ENCODE assay signal across 10 cellular contexts in the genomic region with DNA sequence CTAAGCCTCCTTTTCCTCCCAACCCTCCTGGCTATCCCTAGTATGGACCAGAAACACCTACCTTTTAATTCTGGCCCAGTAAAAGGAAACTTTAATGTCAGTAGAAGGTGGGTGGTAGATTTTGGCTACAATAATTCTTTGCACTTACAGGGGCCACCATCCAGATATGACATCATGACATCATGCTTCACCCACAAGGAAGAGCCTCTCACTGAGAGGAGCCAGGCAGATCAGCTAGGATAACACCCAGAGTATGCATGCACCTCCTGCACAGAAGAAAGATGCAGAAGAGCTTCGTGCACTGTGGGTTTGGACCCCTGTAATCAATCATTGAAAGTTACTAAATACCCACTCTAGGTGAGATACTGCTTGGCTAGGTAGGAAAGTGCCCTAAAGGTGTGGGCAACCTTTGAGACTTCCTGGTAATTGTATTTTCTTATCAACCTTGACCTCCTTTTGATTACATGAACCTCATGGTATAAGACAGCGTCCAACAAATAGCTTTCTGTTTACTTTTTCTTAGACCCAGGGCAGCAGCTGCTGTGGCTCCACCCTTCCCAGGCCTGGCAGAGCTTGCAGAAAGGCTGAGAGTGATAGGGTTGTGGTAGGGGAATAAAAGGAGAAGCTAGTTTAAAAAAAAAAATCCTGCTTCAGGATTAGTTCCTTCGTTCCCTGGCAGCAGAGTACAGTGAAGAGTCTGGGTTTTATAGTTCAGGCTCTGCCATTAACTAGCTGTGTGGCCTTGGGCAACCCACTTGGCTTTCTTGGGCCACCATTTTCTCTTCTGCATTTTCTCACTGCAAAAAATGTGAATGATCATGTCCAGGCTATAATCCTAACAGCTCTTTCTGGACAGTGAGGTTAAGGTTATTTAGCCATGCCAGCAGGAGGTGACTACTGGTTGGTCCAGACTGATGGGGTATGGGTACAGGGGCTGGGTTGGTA. TPM values are rescaled to one million over a fixed set of nuclear protein-coding genes. Genes with fewer than 3 reads are reported as not detected.
DNase-seq lines count a peak whose midpoint lies in the region; ATAC-seq and TF ChIP-seq lines count a peak whose summit lies in the region.
"Had no signal": no experiment of that assay in that cellular context is flagged by ENCODE, and none has a peak within 500 bp of the region (broad histone marks: within the 10 kb centered on the region; RNA-seq: fewer than 3 reads in every experiment).

No MANE protein-coding gene starts in this region.

- H3K36me3 ChIP-seq in upper lobe of right lung (no peaks in the 10 kb centered on the region), endodermal cell (ENCODE audit: control insufficient read depth, insufficient read depth, low read length) (no peaks in the 10 kb centered on the region)

- H3K27me3 ChIP-seq in upper lobe of right lung (no peaks in the 10 kb centered on the region), endodermal cell (ENCODE audit: control insufficient read depth, insufficient read depth, low read length, poor library complexity, severe bottlenecking) (no peaks in the 10 kb centered on the region)

- H3K27ac Mint-ChIP-seq in activated naive CD4-positive, alpha-beta T cell treated with anti-CD3 and anti-CD28 coated beads, Interleukin-2, amount 10 ng/mL, durations not matched to agents 7 days and 5 days, result peak overlapping the region; percentile 96
- no peak overlapping the region for H3K27ac Mint-ChIP-seq in endodermal cell

- peaks cover 72% of the 10 kb centered on the region for H3K36me3 Mint-ChIP-seq in activated naive CD4-positive, alpha-beta T cell treated with anti-CD3 and anti-CD28 coated beads, Interleukin-2, amount 10 ng/mL, durations not matched to agents 7 days and 5 days
- H3K36me3 Mint-ChIP-seq in endodermal cell (ENCODE audit: low read depth), result peaks cover 9% of the 10 kb centered on the region

- peak; percentile 34 for DNase-seq in activated naive CD4-positive, alpha-beta T cell treated with anti-CD3 and anti-CD28 coated beads, Interleukin-2, amount 10 ng/mL, durations not matched to agents 7 days and 5 days
- no peak for DNase-seq in activated naive CD4-positive, alpha-beta T cell treated with anti-CD3 and anti-CD28 coated beads, Interleukin-2, amount 50 U/mL, for 16 hours
- DNase-seq in UCSD-AML1 (lab: John Stamatoyannopoulos, UW; ENCODE audit: unreplicated experiment) (peak; percentile 32), left lobe of liver (ENCODE audit: low spot score) (peak; percentile 80), upper lobe of right lung (no peak), endodermal cell (no peak), A172 (ENCODE audit: low spot score) (no peak)
- no peak for DNase-seq in activated CD4-positive, alpha-beta T cell treated with anti-CD3 and anti-CD28 coated beads for 1 hour
- DNase-seq: hippocampal formation had no signal

- H3K9ac ChIP-seq in endodermal cell (ENCODE audit: extremely low read depth, low read length, poor library complexity, severe bottlenecking), result no peak overlapping the region

- H3K4me1 ChIP-seq in upper lobe of right lung (peaks cover 98% of the 10 kb centered on the region), endodermal cell (ENCODE audit: control insufficient read depth, insufficient read depth, low read length) (peaks cover 3% of the 10 kb centered on the region)

- WGBS in endodermal cell (ENCODE audit: insufficient coverage in 1 of 2, insufficient read length in 1 of 2), 2 experiments, result 90 to 94% methylated on average over 2 to 3 of the region's 3 CpGs

- H3K27me3 Mint-ChIP-seq in activated naive CD4-positive, alpha-beta T cell treated with anti-CD3 and anti-CD28 coated beads, Interleukin-2, amount 10 ng/mL, durations not matched to agents 7 days and 5 days, result no peaks in the 10 kb centered on the region
- H3K27me3 Mint-ChIP-seq in endodermal cell (ENCODE audit: insufficient read depth), result peaks cover 1% of the 10 kb centered on the region

- TF ChIP-seq CTCF in upper lobe of right lung (IDR thresholded peaks at IDR 0.05), result no peak
- TF ChIP-seq CTCF in endodermal cell (conservative IDR thresholded peaks at IDR 0.05), result no peak

- no peaks in the 10 kb centered on the region for H3K9me3 Mint-ChIP-seq in activated naive CD4-positive, alpha-beta T cell treated with anti-CD3 and anti-CD28 coated beads, Interleukin-2, amount 10 ng/mL, durations not matched to agents 7 days and 5 days
- H3K9me3 Mint-ChIP-seq in endodermal cell, result no peaks in the 10 kb centered on the region

- H3K4me3 Mint-ChIP-seq in activated naive CD4-positive, alpha-beta T cell treated with anti-CD3 and anti-CD28 coated beads, Interleukin-2, amount 10 ng/mL, durations not matched to agents 7 days and 5 days, result peak overlapping the region; percentile 74
- H3K4me3 Mint-ChIP-seq in endodermal cell, result no peak overlapping the region

- H3K27ac ChIP-seq in upper lobe of right lung (peak overlapping the region; percentile 87), endodermal cell (ENCODE audit: low read depth, low read length) (no peak overlapping the region)

- H3K9me3 ChIP-seq in upper lobe of right lung, result no peaks in the 10 kb centered on the region
- no peaks in the 10 kb centered on the region for H3K9me3 ChIP-seq in endodermal cell (ENCODE audit: control insufficient read depth, low read length)

- CTCF ChIA-PET in activated naive CD4-positive, alpha-beta T cell treated with anti-CD3 and anti-CD28 coated beads, Interleukin-2, amount 10 ng/mL, durations not matched to agents 7 days and 5 days (lab: Charles Lee), result interaction anchor here (0.6 to 8.3 kb wide), 8 partner anchors 8 to 91 kb away, joined by 3 to 70 read pairs (median 10); no protein-coding TSS in a partner anchor

- intact Hi-C loops in upper lobe of right lung (cut with DNase I), result no loop called here

- H3K4me1 Mint-ChIP-seq in activated naive CD4-positive, alpha-beta T cell treated with anti-CD3 and anti-CD28 coated beads, Interleukin-2, amount 10 ng/mL, durations not matched to agents 7 days and 5 days, result peaks cover 87% of the 10 kb centered on the region
- peaks cover 23% of the 10 kb centered on the region for H3K4me1 Mint-ChIP-seq in endodermal cell

- no peak overlapping the region for H3K4me3 ChIP-seq in upper lobe of right lung
- no peak overlapping the region for H3K4me3 ChIP-seq in endodermal cell (ENCODE audit: low read length)

- ATAC-seq in left lobe of liver (peak; percentile 69), upper lobe of right lung (peak; percentile 45)

RNA-seq across cellular contexts. Expression of a gene that starts 6.2 kb away (rescaled TPM):
- total RNA-seq in left lobe of liver, result 6.9 TPM
- 9.9 TPM for total RNA-seq in upper lobe of right lung
- 1 to 10 TPM; 4.6 to 5.5 TPM for total RNA-seq in endodermal cell
- 5.3 TPM for polyA plus RNA-seq in endodermal cell (2013, experiment 1 of 2)
- polyA plus RNA-seq in endodermal cell (2013, experiment 2 of 2), result 4.0 TPM
- total RNA-seq in A172 (2014; rRNA removed; shearing (Covaris generic)), result 24.8 and 35.5 TPM in 2 replicates

RNA-seq across cellular contexts. Expression of a gene that starts 48.8 kb away (rescaled TPM):
- not detected for total RNA-seq in left lobe of liver
- not detected for total RNA-seq in upper lobe of right lung
- total RNA-seq in endodermal cell, result under 1 TPM in 1 of 2 donors, not detected in 1; 0.18 TPM
- polyA plus RNA-seq in endodermal cell (2013, experiment 1 of 2), result not detected
- polyA plus RNA-seq in endodermal cell (2013, experiment 2 of 2), result not detected
- not detected in 2 replicates for total RNA-seq in A172 (2014; rRNA removed; shearing (Covaris generic))
- total RNA-seq: urinary bladder had no signal
- polyA plus RNA-seq: urinary bladder had no signal

Comparison
In these comparisons a context has a peak if more than half of its experiments do, and no peak if none do; other contexts are left out.
1. DNase-seq: peak in activated naive CD4-positive, alpha-beta T cell treated with anti-CD3 and anti-CD28 coated beads, Interleukin-2, amount 10 ng/mL, durations not matched to agents 7 days and 5 days (single experiment), UCSD-AML1 (single experiment) and left lobe of liver (single experiment); none in activated naive CD4-positive, alpha-beta T cell treated with anti-CD3 and anti-CD28 coated beads, Interleukin-2, amount 50 U/mL, for 16 hours (single experiment), upper lobe of right lung (single experiment), endodermal cell (single experiment), A172 (single experiment) and activated CD4-positive, alpha-beta T cell treated with anti-CD3 and anti-CD28 coated beads for 1 hour (single experiment).